ENCODE assay signal across 23 cellular contexts in genomic region chr6:5693588-5693987, GRCh38.
"Had no signal": no experiment of that assay in that cellular context is flagged by ENCODE, and none has a peak within 500 bp of the region (broad histone marks: within the 10 kb centered on the region; RNA-seq: fewer than 3 reads in every experiment).

No MANE protein-coding gene starts in this region.

- FAIRE-seq: HTR-8/SVneo had no signal

- DNase-seq: Kasumi-1, KBM-7, MM.1S, NCI-H1092 treated with DMSO at 0.1 percent for 48 hours, NCI-H1436, NCI-H187, NCI-H2029, NCI-H2081 treated with DMSO at 0.1 percent for 48 hours, NCI-H2171, NCI-H226, NCI-H446, NCI-H510A, NCI-H524 treated with DMSO at 0.1 percent for 48 hours, NCI-H69, NCI-H774, PC-3, SHP77, SK-N-SH, SW 1271 had no signal

- H3K9ac ChIP-seq: SK-N-SH had no signal

- H3K9me3 ChIP-seq: SK-N-SH had no signal

- H3K4me2 ChIP-seq: SK-N-SH had no signal

- ATAC-seq: Panc1, PC-3 had no signal

- H3K27ac ChIP-seq: HL-60, RWPE1 had no signal
